In genomic region chr16:29453754-29454153, GRCh38 we compare ENCODE assay signal across 5 cellular contexts. TPM values are rescaled to one million over a fixed set of nuclear protein-coding genes. Genes with fewer than 3 reads are reported as not detected.
A peak's percentile ranks its signal among the peaks of the same experiment; 100 is the strongest.
DNase-seq lines count a peak whose midpoint lies in the region; ATAC-seq and TF ChIP-seq lines count a peak whose summit lies in the region.
"Not testable (repeated sequence)": the region's sequence is repeated elsewhere in the genome, so short reads cannot be mapped to it uniquely, and the experiment has no call there.

No MANE protein-coding gene starts in this region.

- H3K4me3 ChIP-seq in lung = not testable (repeated sequence)

- H3K9me3 ChIP-seq in lung (ENCODE audit: control insufficient read depth in 2 of 2, insufficient read depth in 1 of 2, low read length in 1 of 2) = not testable (repeated sequence)

- not testable (repeated sequence) for H3K27me3 ChIP-seq in lung (ENCODE audit: control insufficient read depth, insufficient read depth)

- peak; percentile 13 for ATAC-seq in GM19467 (IDR thresholded peaks at IDR 0.05; ENCODE audit: unreplicated experiment)
- peak; percentile 2 for ATAC-seq in HG02840 (IDR thresholded peaks at IDR 0.05; ENCODE audit: low FRiP score, unreplicated experiment)
- ATAC-seq in HG03457 (IDR thresholded peaks at IDR 0.05; ENCODE audit: unreplicated experiment) = peak; percentile 5
- peak; percentile 3 for ATAC-seq in activated naive CD8-positive, alpha-beta T cell treated with anti-CD3 and anti-CD28 coated beads, Interleukin-2, amount 10 ng/mL, durations not matched to agents 7 days and 5 days (ENCODE audit: low read depth)
- peak; percentile 14 for ATAC-seq in lung (ENCODE audit: insufficient read depth, low FRiP score)

- not testable (repeated sequence) for TF ChIP-seq CTCF in lung (IDR thresholded peaks at IDR 0.05; ENCODE audit: control extremely low read depth, extremely low read depth)

- not testable (repeated sequence) for H3K4me3 Mint-ChIP-seq in activated naive CD8-positive, alpha-beta T cell treated with anti-CD3 and anti-CD28 coated beads, Interleukin-2, amount 10 ng/mL, durations not matched to agents 7 days and 5 days

- H3K27me3 Mint-ChIP-seq in activated naive CD8-positive, alpha-beta T cell treated with anti-CD3 and anti-CD28 coated beads, Interleukin-2, amount 10 ng/mL, durations not matched to agents 7 days and 5 days = not testable (repeated sequence)

- H3K4me1 Mint-ChIP-seq in activated naive CD8-positive, alpha-beta T cell treated with anti-CD3 and anti-CD28 coated beads, Interleukin-2, amount 10 ng/mL, durations not matched to agents 7 days and 5 days = not testable (repeated sequence)

- DNase-seq in activated naive CD8-positive, alpha-beta T cell treated with anti-CD3 and anti-CD28 coated beads, Interleukin-2, amount 10 ng/mL, durations not matched to agents 7 days and 5 days; lung (ENCODE audit: low spot score): not testable (repeated sequence)

- WGBS in lung, 2 donors = no CpG with 5 or more reads among the region's 21 CpGs

- H3K9me3 Mint-ChIP-seq in activated naive CD8-positive, alpha-beta T cell treated with anti-CD3 and anti-CD28 coated beads, Interleukin-2, amount 10 ng/mL, durations not matched to agents 7 days and 5 days = not testable (repeated sequence)

- POLR2A ChIA-PET in activated naive CD8-positive, alpha-beta T cell treated with anti-CD3 and anti-CD28 coated beads, Interleukin-2, amount 10 ng/mL, durations not matched to agents 7 days and 5 days (lab: Charles Lee) = not testable (repeated sequence)

- not testable (repeated sequence) for H3K27ac Mint-ChIP-seq in activated naive CD8-positive, alpha-beta T cell treated with anti-CD3 and anti-CD28 coated beads, Interleukin-2, amount 10 ng/mL, durations not matched to agents 7 days and 5 days

- H3K36me3 Mint-ChIP-seq in activated naive CD8-positive, alpha-beta T cell treated with anti-CD3 and anti-CD28 coated beads, Interleukin-2, amount 10 ng/mL, durations not matched to agents 7 days and 5 days = not testable (repeated sequence)

- not testable (repeated sequence) for H3K27ac ChIP-seq in lung (ENCODE audit: low read depth in 1 of 2, low read length in 1 of 2)

- not testable (repeated sequence) for H3K36me3 ChIP-seq in lung (ENCODE audit: control insufficient read depth in 2 of 2, insufficient read depth in 2 of 2, low read length in 2 of 2)

- not testable (repeated sequence) for H3K4me1 ChIP-seq in lung (ENCODE audit: control insufficient read depth in 2 of 2, insufficient read depth in 2 of 2, low read length in 2 of 2)

RNA-seq across cellular contexts. Expression of gene BOLA2, which starts 0.4 kb away (rescaled TPM):
- 10 to 100 TPM in 1 of 2 experiments, 1 to 10 TPM in 1; 8.6 to 12.1 TPM for total RNA-seq in activated naive CD8-positive, alpha-beta T cell treated with anti-CD3 and anti-CD28 coated beads, Interleukin-2, amount 10 ng/mL, durations not matched to agents 7 days and 5 days
- total RNA-seq in lung = 10 to 100 TPM in 1 of 2 donors, 1 to 10 TPM in 1; 6.3 to 27.6 TPM
- polyA plus RNA-seq in lung = 10 to 100 TPM; 25.0 to 25.5 TPM

RNA-seq across cellular contexts. Expression of gene SLX1B, which starts 0.6 kb away (rescaled TPM):
- 10 to 100 TPM; 19.9 to 68.2 TPM for total RNA-seq in activated naive CD8-positive, alpha-beta T cell treated with anti-CD3 and anti-CD28 coated beads, Interleukin-2, amount 10 ng/mL, durations not matched to agents 7 days and 5 days
- total RNA-seq in lung = 10 to 100 TPM in 1 of 2 donors, 1 to 10 TPM in 1; 3.5 to 14.5 TPM
- polyA plus RNA-seq in lung = 10 to 100 TPM; 21.1 to 43.5 TPM

RNA-seq across cellular contexts. Expression of gene SULT1A4, which starts 6.0 kb away (rescaled TPM):
- total RNA-seq in activated naive CD8-positive, alpha-beta T cell treated with anti-CD3 and anti-CD28 coated beads, Interleukin-2, amount 10 ng/mL, durations not matched to agents 7 days and 5 days = 1 to 10 TPM; 1.5 to 2.4 TPM
- total RNA-seq in lung = 10 to 100 TPM in 1 of 2 donors, 1 to 10 TPM in 1; 10.0 to 10.2 TPM
- polyA plus RNA-seq in lung = 10 to 100 TPM in 1 of 2 donors, 1 to 10 TPM in 1; 9.5 to 34.3 TPM

RNA-seq across cellular contexts. Expression of gene NPIPB11, which starts 47.2 kb away (rescaled TPM):
- total RNA-seq in activated naive CD8-positive, alpha-beta T cell treated with anti-CD3 and anti-CD28 coated beads, Interleukin-2, amount 10 ng/mL, durations not matched to agents 7 days and 5 days = 1 to 10 TPM; 1.9 to 2.4 TPM
- 1 to 10 TPM in 1 of 2 donors, under 1 TPM in 1; 0.80 to 1.1 TPM for total RNA-seq in lung
- 1 to 10 TPM in 1 of 2 donors, under 1 TPM in 1; 0.56 to 1.6 TPM for polyA plus RNA-seq in lung

RNA-seq across cellular contexts. Expression of gene NPIPB12, which starts 52.5 kb away (rescaled TPM):
- total RNA-seq in activated naive CD8-positive, alpha-beta T cell treated with anti-CD3 and anti-CD28 coated beads, Interleukin-2, amount 10 ng/mL, durations not matched to agents 7 days and 5 days = 100 to 1,000 TPM; 105 to 121 TPM
- total RNA-seq in lung = 10 to 100 TPM; 74.4 to 76.4 TPM
- polyA plus RNA-seq in lung = 10 to 100 TPM; 25.3 to 54.8 TPM
